ENCODE assay signal across 29 cellular contexts in genomic region chr1:10589074-10589473, GRCh38.
"Had no signal": no experiment of that assay in that cellular context is flagged by ENCODE, and none has a peak within 500 bp of the region (broad histone marks: within the 10 kb centered on the region; RNA-seq: fewer than 3 reads in every experiment).

No MANE protein-coding gene starts in this region.

- H3K9me3 Mint-ChIP-seq: stimulated activated effector memory CD8-positive, alpha-beta T cell treated with anti-CD3 and anti-CD28 coated beads, Interleukin-12 subunit alpha, Interleukin-12 subunit beta, amount 100 ng/mL, for 72 hours; stimulated activated memory B cell treated with anti-CD40 and anti-IgM and Interleukin-4, amounts not matched to agents 10 μg/mL and 1 μg/mL and 100 μg/mL, for 72 hours; stimulated activated naive CD8-positive, alpha-beta T cell treated with anti-CD3 and anti-CD28 coated beads, Interleukin-15, amount 100 ng/mL, for 72 hours; stimulated activated naive CD8-positive, alpha-beta T cell treated with anti-CD3 and anti-CD28 coated beads, Interleukin-15, Interleukin-2, amounts not matched to agents 100 ng/mL and 50 ng/mL, for 24 hours had no signal

- H3K27me3 ChIP-seq: stomach, suprapubic skin, testis, thyroid gland, tibial artery, tibial nerve, transverse colon, upper lobe of left lung, upper lobe of right lung, uterus, vagina had no signal

- FAIRE-seq: urothelium cell line had no signal

- DNase-seq: stimulated activated CD4-positive, alpha-beta T cell treated with anti-CD3 and anti-CD28 coated beads, Interleukin-2, amount 100 ng/mL, for 48 hours; stimulated activated CD4-positive, alpha-beta T cell treated with anti-CD3 and anti-CD28 coated beads, Interleukin-4, amount 100 ng/mL, for 1 hour; stimulated activated CD4-positive, alpha-beta T cell treated with anti-CD3 and anti-CD28 coated beads, Interleukin-4, amount 100 ng/mL, for 24 hours; stimulated activated CD4-positive, alpha-beta T cell treated with anti-CD3 and anti-CD28 coated beads, Interleukin-4, amount 100 ng/mL, for 4 hours; stimulated activated CD8-positive, alpha-beta memory T cell treated with anti-CD3 and anti-CD28 coated beads, Interleukin-4, amount 100 ng/mL, for 48 hours; stimulated activated naive B cell treated with anti-CD40 and anti-IgM and Interleukin-4, amounts not matched to agents 10 μg/mL and 1 μg/mL and 100 μg/mL, for 72 hours; stimulated activated naive CD4-positive, alpha-beta T cell; stimulated activated naive CD4-positive, alpha-beta T cell treated with Interleukin-2 at 50 U/mL for 16 hours; stimulated activated naive CD8-positive, alpha-beta T cell treated with anti-CD3 and anti-CD28 coated beads, Interleukin-15, amount 100 ng/mL, for 72 hours; stimulated activated naive CD8-positive, alpha-beta T cell treated with anti-CD3 and anti-CD28 coated beads, Interleukin-15, Interleukin-2, amounts not matched to agents 100 U/mL and 50 U/mL, for 24 hours; stomach; substantia nigra; testis; thyroid gland; tibial artery; transverse colon; trophoblast cell; upper lobe of left lung; upper lobe of right lung; uterus had no signal

- H3K4me1 ChIP-seq: suprapubic skin, testis, tibial artery, tibial nerve, uterus, vagina had no signal

- H3K36me3 ChIP-seq: stomach, suprapubic skin, thoracic aorta, thyroid gland, tibial artery, transverse colon, upper lobe of left lung, upper lobe of right lung, uterus, vagina had no signal

- H3K4me3 ChIP-seq: stomach, suprapubic skin, testis, thoracic aorta, thyroid gland, tibial artery, tibial nerve, transverse colon, upper lobe of left lung, upper lobe of right lung, uterus, vagina had no signal

- H3K27ac ChIP-seq: stomach, suprapubic skin, testis, thoracic aorta, thyroid gland, tibial artery, tibial nerve, transverse colon, upper lobe of left lung, upper lobe of right lung, uterus, vagina had no signal

- H3K27me3 Mint-ChIP-seq: stimulated activated memory B cell treated with anti-CD40 and anti-IgM and Interleukin-4, amounts not matched to agents 10 μg/mL and 1 μg/mL and 100 μg/mL, for 72 hours; stimulated activated naive B cell treated with anti-CD40 and anti-IgM and Interleukin-4, amounts not matched to agents 10 μg/mL and 1 μg/mL and 100 μg/mL, for 72 hours; stimulated activated naive CD8-positive, alpha-beta T cell treated with anti-CD3 and anti-CD28 coated beads, Interleukin-15, amount 100 ng/mL, for 72 hours; stimulated activated naive CD8-positive, alpha-beta T cell treated with anti-CD3 and anti-CD28 coated beads, Interleukin-15, Interleukin-2, amounts not matched to agents 100 ng/mL and 50 ng/mL, for 24 hours; type B pancreatic cell had no signal

- ATAC-seq: stimulated activated effector memory CD8-positive, alpha-beta T cell treated with anti-CD3 and anti-CD28 coated beads, Interleukin-12 subunit alpha, Interleukin-12 subunit beta, amount 100 ng/mL, for 72 hours; stimulated activated memory B cell treated with anti-CD40 and anti-IgM and Interleukin-4, amounts not matched to agents 10 μg/mL and 1 μg/mL and 100 μg/mL, for 72 hours; stimulated activated naive B cell treated with anti-CD40 and anti-IgM and Interleukin-4, amounts not matched to agents 10 μg/mL and 1 μg/mL and 100 μg/mL, for 72 hours; stimulated activated naive CD8-positive, alpha-beta T cell treated with anti-CD3 and anti-CD28 coated beads, Interleukin-15, amount 100 ng/mL, for 72 hours; stimulated activated naive CD8-positive, alpha-beta T cell treated with anti-CD3 and anti-CD28 coated beads, Interleukin-15, Interleukin-2, amounts not matched to agents 100 U/mL and 50 U/mL, for 24 hours; upper lobe of right lung had no signal

- H3K9me3 ChIP-seq: stomach, suprapubic skin, testis, thoracic aorta, thyroid gland, tibial artery, transverse colon, upper lobe of left lung, upper lobe of right lung, uterus, vagina had no signal

- H3K4me1 Mint-ChIP-seq: stimulated activated effector memory CD8-positive, alpha-beta T cell treated with anti-CD3 and anti-CD28 coated beads, Interleukin-12 subunit alpha, Interleukin-12 subunit beta, amount 100 ng/mL, for 72 hours; stimulated activated naive CD8-positive, alpha-beta T cell treated with anti-CD3 and anti-CD28 coated beads, Interleukin-15, amount 100 ng/mL, for 72 hours had no signal

- H3K27ac Mint-ChIP-seq: stimulated activated effector memory CD8-positive, alpha-beta T cell treated with anti-CD3 and anti-CD28 coated beads, Interleukin-12 subunit alpha, Interleukin-12 subunit beta, amount 100 ng/mL, for 72 hours; stimulated activated memory B cell treated with anti-CD40 and anti-IgM and Interleukin-4, amounts not matched to agents 10 μg/mL and 1 μg/mL and 100 μg/mL, for 72 hours; stimulated activated naive B cell treated with anti-CD40 and anti-IgM and Interleukin-4, amounts not matched to agents 10 μg/mL and 1 μg/mL and 100 μg/mL, for 72 hours; stimulated activated naive CD8-positive, alpha-beta T cell treated with anti-CD3 and anti-CD28 coated beads, Interleukin-15, amount 100 ng/mL, for 72 hours; stimulated activated naive CD8-positive, alpha-beta T cell treated with anti-CD3 and anti-CD28 coated beads, Interleukin-15, Interleukin-2, amounts not matched to agents 100 ng/mL and 50 ng/mL, for 24 hours; type B pancreatic cell had no signal

- H3K36me3 Mint-ChIP-seq: stimulated activated effector memory CD8-positive, alpha-beta T cell treated with anti-CD3 and anti-CD28 coated beads, Interleukin-12 subunit alpha, Interleukin-12 subunit beta, amount 100 ng/mL, for 72 hours had no signal

- H3K4me3 Mint-ChIP-seq: stimulated activated effector memory CD8-positive, alpha-beta T cell treated with anti-CD3 and anti-CD28 coated beads, Interleukin-12 subunit alpha, Interleukin-12 subunit beta, amount 100 ng/mL, for 72 hours; stimulated activated memory B cell treated with anti-CD40 and anti-IgM and Interleukin-4, amounts not matched to agents 10 μg/mL and 1 μg/mL and 100 μg/mL, for 72 hours; stimulated activated naive B cell treated with anti-CD40 and anti-IgM and Interleukin-4, amounts not matched to agents 10 μg/mL and 1 μg/mL and 100 μg/mL, for 72 hours; stimulated activated naive CD8-positive, alpha-beta T cell treated with anti-CD3 and anti-CD28 coated beads, Interleukin-15, amount 100 ng/mL, for 72 hours; stimulated activated naive CD8-positive, alpha-beta T cell treated with anti-CD3 and anti-CD28 coated beads, Interleukin-15, Interleukin-2, amounts not matched to agents 100 ng/mL and 50 ng/mL, for 24 hours; type B pancreatic cell had no signal
